ENCODE assay signal across 1 cellular context in the genomic region with DNA sequence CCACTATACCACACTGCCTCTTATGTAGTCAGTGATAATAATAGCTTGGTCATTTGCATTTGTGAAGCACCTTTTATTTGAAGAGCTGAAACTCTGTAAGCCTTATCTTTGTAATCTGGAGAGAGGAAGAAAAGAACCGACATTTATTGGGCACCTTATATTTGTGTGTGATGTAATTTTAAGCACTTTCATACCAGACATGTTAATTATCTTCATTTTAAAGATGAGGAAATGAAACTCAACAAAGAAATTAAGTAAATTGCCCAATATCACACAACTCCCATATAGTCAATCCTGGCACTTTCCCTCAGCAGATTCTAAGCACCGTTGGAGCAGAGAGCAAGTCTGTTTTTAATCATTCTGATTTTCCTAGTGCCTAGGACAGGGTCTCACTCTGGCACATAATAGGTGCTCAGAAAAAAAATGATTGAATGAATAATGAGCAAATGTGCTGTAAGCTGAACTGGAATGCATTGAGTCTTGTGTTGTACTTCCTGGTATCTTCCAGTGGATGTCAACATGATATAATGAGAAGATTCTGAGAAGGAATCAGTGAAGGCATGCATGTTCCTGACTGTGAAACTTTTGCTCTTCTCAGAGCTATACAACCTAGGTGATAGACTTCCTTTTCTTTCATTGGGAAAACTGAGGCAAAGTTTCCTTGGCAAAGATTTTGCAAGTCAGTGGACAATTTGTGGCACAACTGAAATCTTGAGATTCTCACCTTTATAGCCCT.
TF ChIP-seq lines count a peak whose summit lies in the region.

No MANE protein-coding gene starts in this region.

TF ChIP-seq in GM12878, 131 proteins besides CTCF, POLR2A, EP300 and RAD21 (continued from another document):
- TF ChIP-seq, protein P1, sequence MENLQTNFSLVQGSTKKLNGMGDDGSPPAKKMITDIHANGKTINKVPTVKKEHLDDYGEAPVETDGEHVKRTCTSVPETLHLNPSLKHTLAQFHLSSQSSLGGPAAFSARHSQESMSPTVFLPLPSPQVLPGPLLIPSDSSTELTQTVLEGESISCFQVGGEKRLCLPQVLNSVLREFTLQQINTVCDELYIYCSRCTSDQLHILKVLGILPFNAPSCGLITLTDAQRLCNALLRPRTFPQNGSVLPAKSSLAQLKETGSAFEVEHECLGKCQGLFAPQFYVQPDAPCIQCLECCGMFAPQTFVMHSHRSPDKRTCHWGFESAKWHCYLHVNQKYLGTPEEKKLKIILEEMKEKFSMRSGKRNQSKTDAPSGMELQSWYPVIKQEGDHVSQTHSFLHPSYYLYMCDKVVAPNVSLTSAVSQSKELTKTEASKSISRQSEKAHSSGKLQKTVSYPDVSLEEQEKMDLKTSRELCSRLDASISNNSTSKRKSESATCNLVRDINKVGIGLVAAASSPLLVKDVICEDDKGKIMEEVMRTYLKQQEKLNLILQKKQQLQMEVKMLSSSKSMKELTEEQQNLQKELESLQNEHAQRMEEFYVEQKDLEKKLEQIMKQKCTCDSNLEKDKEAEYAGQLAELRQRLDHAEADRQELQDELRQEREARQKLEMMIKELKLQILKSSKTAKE (IDR thresholded peaks at IDR 0.05; ENCODE audit: low read depth, poor library complexity, severe bottlenecking) = peak; percentile 90
- TF ChIP-seq, protein P2, sequence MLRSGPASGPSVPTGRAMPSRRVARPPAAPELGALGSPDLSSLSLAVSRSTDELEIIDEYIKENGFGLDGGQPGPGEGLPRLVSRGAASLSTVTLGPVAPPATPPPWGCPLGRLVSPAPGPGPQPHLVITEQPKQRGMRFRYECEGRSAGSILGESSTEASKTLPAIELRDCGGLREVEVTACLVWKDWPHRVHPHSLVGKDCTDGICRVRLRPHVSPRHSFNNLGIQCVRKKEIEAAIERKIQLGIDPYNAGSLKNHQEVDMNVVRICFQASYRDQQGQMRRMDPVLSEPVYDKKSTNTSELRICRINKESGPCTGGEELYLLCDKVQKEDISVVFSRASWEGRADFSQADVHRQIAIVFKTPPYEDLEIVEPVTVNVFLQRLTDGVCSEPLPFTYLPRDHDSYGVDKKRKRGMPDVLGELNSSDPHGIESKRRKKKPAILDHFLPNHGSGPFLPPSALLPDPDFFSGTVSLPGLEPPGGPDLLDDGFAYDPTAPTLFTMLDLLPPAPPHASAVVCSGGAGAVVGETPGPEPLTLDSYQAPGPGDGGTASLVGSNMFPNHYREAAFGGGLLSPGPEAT (IDR thresholded peaks at IDR 0.05; ENCODE audit: low read depth) = peak; percentile 66
- TF ChIP-seq MEF2B (IDR thresholded peaks at IDR 0.05; ENCODE audit: partially characterized antibody, poor library complexity, severe bottlenecking) = peak; percentile 52
- TF ChIP-seq NFIC (IDR thresholded peaks at IDR 0.05; ENCODE audit: low read depth, low read length) = peak; percentile 83
- TF ChIP-seq IKZF1 (conservative IDR thresholded peaks at IDR 0.05) = peak; percentile 73
- peak; percentile 40; the same call in 1 of the 2 replicates for TF ChIP-seq ZBED1 (IDR thresholded peaks at IDR 0.05; ENCODE audit: borderline replicate concordance)
- TF ChIP-seq IRF4 (IDR thresholded peaks at IDR 0.05; ENCODE audit: low read depth, low read length) = peak; percentile 27; the same call in 1 of the 2 replicates
- peak; percentile 26; the same call in 1 of the 2 replicates for TF ChIP-seq GATAD2B (conservative IDR thresholded peaks at IDR 0.05; ENCODE audit: low read depth)
- TF ChIP-seq CREM (IDR thresholded peaks at IDR 0.05; ENCODE audit: low read depth) = peak; percentile 10; the same call in 1 of the 2 replicates
- TF ChIP-seq RELA (IDR thresholded peaks at IDR 0.05; ENCODE audit: borderline replicate concordance, partially characterized antibody) = no peak
- TF ChIP-seq, protein P3, sequence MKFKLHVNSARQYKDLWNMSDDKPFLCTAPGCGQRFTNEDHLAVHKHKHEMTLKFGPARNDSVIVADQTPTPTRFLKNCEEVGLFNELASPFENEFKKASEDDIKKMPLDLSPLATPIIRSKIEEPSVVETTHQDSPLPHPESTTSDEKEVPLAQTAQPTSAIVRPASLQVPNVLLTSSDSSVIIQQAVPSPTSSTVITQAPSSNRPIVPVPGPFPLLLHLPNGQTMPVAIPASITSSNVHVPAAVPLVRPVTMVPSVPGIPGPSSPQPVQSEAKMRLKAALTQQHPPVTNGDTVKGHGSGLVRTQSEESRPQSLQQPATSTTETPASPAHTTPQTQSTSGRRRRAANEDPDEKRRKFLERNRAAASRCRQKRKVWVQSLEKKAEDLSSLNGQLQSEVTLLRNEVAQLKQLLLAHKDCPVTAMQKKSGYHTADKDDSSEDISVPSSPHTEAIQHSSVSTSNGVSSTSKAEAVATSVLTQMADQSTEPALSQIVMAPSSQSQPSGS (IDR thresholded peaks at IDR 0.05; ENCODE audit: low read length) = peak; percentile 82
- peak; percentile 21; the same call in 1 of the 2 replicates for TF ChIP-seq BMI1 (IDR thresholded peaks at IDR 0.05; ENCODE audit: borderline replicate concordance)
- peak; percentile 46; the same call in 1 of the 2 replicates for TF ChIP-seq FOXM1 (IDR thresholded peaks at IDR 0.05; ENCODE audit: low read depth, low read length)
- peak; percentile 94 for TF ChIP-seq DPF2 (IDR thresholded peaks at IDR 0.05)
- TF ChIP-seq, protein P4, sequence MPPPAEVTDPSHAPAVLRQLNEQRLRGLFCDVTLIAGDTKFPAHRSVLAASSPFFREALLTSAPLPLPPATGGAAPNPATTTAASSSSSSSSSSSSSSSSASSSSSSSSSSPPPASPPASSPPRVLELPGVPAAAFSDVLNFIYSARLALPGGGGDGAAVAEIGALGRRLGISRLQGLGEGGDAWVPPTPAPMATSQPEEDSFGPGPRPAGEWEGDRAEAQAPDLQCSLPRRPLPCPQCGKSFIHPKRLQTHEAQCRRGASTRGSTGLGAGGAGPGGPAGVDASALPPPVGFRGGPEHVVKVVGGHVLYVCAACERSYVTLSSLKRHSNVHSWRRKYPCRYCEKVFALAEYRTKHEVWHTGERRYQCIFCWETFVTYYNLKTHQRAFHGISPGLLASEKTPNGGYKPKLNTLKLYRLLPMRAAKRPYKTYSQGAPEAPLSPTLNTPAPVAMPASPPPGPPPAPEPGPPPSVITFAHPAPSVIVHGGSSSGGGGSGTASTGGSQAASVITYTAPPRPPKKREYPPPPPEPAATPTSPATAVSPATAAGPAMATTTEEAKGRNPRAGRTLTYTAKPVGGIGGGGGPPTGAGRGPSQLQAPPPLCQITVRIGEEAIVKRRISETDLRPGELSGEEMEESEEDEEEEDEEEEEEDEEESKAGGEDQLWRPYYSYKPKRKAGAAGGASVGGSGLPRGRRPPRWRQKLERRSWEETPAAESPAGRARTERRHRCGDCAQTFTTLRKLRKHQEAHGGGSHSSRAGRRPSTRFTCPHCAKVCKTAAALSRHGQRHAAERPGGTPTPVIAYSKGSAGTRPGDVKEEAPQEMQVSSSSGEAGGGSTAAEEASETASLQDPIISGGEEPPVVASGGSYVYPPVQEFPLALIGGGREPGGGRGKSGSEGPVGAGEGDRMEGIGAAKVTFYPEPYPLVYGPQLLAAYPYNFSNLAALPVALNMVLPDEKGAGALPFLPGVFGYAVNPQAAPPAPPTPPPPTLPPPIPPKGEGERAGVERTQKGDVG (CRISPR knock-in tag; IDR thresholded peaks at IDR 0.05) = no peak
- TF ChIP-seq BHLHE40 (IDR thresholded peaks at IDR 0.05; ENCODE audit: borderline replicate concordance in 1 of 2, low read depth in 2 of 2, low read length in 1 of 2) = no peak
- TF ChIP-seq EED (IDR thresholded peaks at IDR 0.05; ENCODE audit: low read depth) = 0 out of 2 replicates have a peak, but pooled peaks have one; percentile 33
- peak; percentile 42; the same call in 1 of the 2 replicates for TF ChIP-seq ZNF24 (IDR thresholded peaks at IDR 0.05)
- peak; percentile 93 for TF ChIP-seq ATF7 (IDR thresholded peaks at IDR 0.05; ENCODE audit: low read depth)
- TF ChIP-seq MTA2 (IDR thresholded peaks at IDR 0.05; ENCODE audit: low read depth) = peak; percentile 93
- TF ChIP-seq SPI1 (IDR thresholded peaks at IDR 0.05; ENCODE audit: borderline replicate concordance, insufficient read depth, low read depth, low read length) = peak; percentile 91
- TF ChIP-seq TAF1 (IDR thresholded peaks at IDR 0.05; ENCODE audit: borderline replicate concordance, low read depth, low read length) = no peak
- peak; percentile 89; the same call in 1 of the 2 replicates for TF ChIP-seq ZNF217 (IDR thresholded peaks at IDR 0.05)
- no peak for TF ChIP-seq MYC (IDR thresholded peaks at IDR 0.05; ENCODE audit: insufficient read depth, insufficient read length, insufficient replicate concordance, low read length, severe bottlenecking)
- no peak for TF ChIP-seq STAT1 (conservative IDR thresholded peaks at IDR 0.05)
- TF ChIP-seq JUNB (IDR thresholded peaks at IDR 0.05) = no peak; the same call in 1 of the 2 replicates
- peak; percentile 33; the same call in 1 of the 2 replicates for TF ChIP-seq BCL11A (IDR thresholded peaks at IDR 0.05; ENCODE audit: low read depth, low read length)
